ENCODE assay signal across 11 cellular contexts in genomic region chr12:49783917-49784676, GRCh38. TPM values are rescaled to one million over a fixed set of nuclear protein-coding genes. Genes with fewer than 3 reads are reported as not detected.
DNase-seq lines count a peak whose midpoint lies in the region; ATAC-seq and TF ChIP-seq lines count a peak whose summit lies in the region.
"Had no signal": no experiment of that assay in that cellular context is flagged by ENCODE, and none has a peak within 500 bp of the region (broad histone marks: within the 10 kb centered on the region; RNA-seq: fewer than 3 reads in every experiment).

No MANE protein-coding gene starts in this region.

- ATAC-seq in SK-N-SH treated with all-trans-retinoic acid at 6 μM for 48 hours: peak; percentile 55
- peak; percentile 58 for ATAC-seq in gastroesophageal sphincter
- ATAC-seq in activated T-helper 17 cell treated with anti-CD3 and anti-CD28 coated beads, Interleukin-2, amount 50 U/mL, for 72 hours (replicated peaks): no peak
- ATAC-seq: body of pancreas had no signal

- no peaks in the 10 kb centered on the region for H3K9me3 ChIP-seq in gastroesophageal sphincter
- H3K9me3 ChIP-seq: body of pancreas had no signal

- DNase-seq in ELR (ENCODE audit: low read depth) (peak; percentile 27), renal cortical epithelial cell (ENCODE audit: low read depth) (peak; percentile 11), putamen (ENCODE audit: low spot score) (no peak)
- DNase-seq in activated T-cell treated with anti-CD3 and anti-CD28 coated beads, Interleukin-2, amount 50 U/mL, for 24 hours: no peak
- no peak for DNase-seq in stimulated activated CD4-positive, alpha-beta T cell treated with anti-CD3 and anti-CD28 coated beads, Interleukin-2, amount 100 ng/mL, for 24 hours
- DNase-seq: NCI-H524 had no signal

- no peak overlapping the region for H3K4me3 ChIP-seq in gastroesophageal sphincter
- H3K4me3 ChIP-seq: body of pancreas had no signal

- no peaks in the 10 kb centered on the region for H3K27me3 ChIP-seq in gastroesophageal sphincter
- H3K27me3 ChIP-seq: body of pancreas had no signal

- no peak for TF ChIP-seq POLR2A in gastroesophageal sphincter (IDR thresholded peaks at IDR 0.05)

- H3K4me1 ChIP-seq in gastroesophageal sphincter: peaks cover 0 to 22% (median 5%) of the 10 kb centered on the region in 3 donors
- H3K4me1 ChIP-seq: body of pancreas had no signal

- peaks cover 28% of the 10 kb centered on the region for H3K27me3 Mint-ChIP-seq in activated T-cell treated with anti-CD3 and anti-CD28 coated beads, Interleukin-2, amount 50 U/mL, for 24 hours
- peaks cover 40% of the 10 kb centered on the region for H3K27me3 Mint-ChIP-seq in activated T-helper 17 cell treated with anti-CD3 and anti-CD28 coated beads, Interleukin-2, amount 50 U/mL, for 72 hours

- TF ChIP-seq CTCF in gastroesophageal sphincter (IDR thresholded peaks at IDR 0.05): no peak

- no peak overlapping the region for H3K27ac ChIP-seq in gastroesophageal sphincter
- H3K27ac ChIP-seq: body of pancreas, VCaP had no signal

- no peaks in the 10 kb centered on the region for H3K4me1 Mint-ChIP-seq in activated T-cell treated with anti-CD3 and anti-CD28 coated beads, Interleukin-2, amount 50 U/mL, for 24 hours (ENCODE audit: low read depth)
- H3K4me1 Mint-ChIP-seq in activated T-helper 17 cell treated with anti-CD3 and anti-CD28 coated beads, Interleukin-2, amount 50 U/mL, for 72 hours: no peaks in the 10 kb centered on the region

- WGBS in gastroesophageal sphincter (ENCODE audit: low coverage in 1 of 2), 2 donors: 23 to 33% methylated on average over 3 to 5 of the region's 7 CpGs

- H3K27ac Mint-ChIP-seq in activated T-cell treated with anti-CD3 and anti-CD28 coated beads, Interleukin-2, amount 50 U/mL, for 24 hours: no peak overlapping the region
- no peak overlapping the region for H3K27ac Mint-ChIP-seq in activated T-helper 17 cell treated with anti-CD3 and anti-CD28 coated beads, Interleukin-2, amount 50 U/mL, for 72 hours

- no peaks in the 10 kb centered on the region for H3K9me3 Mint-ChIP-seq in activated T-cell treated with anti-CD3 and anti-CD28 coated beads, Interleukin-2, amount 50 U/mL, for 24 hours
- H3K9me3 Mint-ChIP-seq in activated T-helper 17 cell treated with anti-CD3 and anti-CD28 coated beads, Interleukin-2, amount 50 U/mL, for 72 hours: peaks cover 5% of the 10 kb centered on the region

- H3K4me3 Mint-ChIP-seq in activated T-cell treated with anti-CD3 and anti-CD28 coated beads, Interleukin-2, amount 50 U/mL, for 24 hours: no peak overlapping the region
- no peak overlapping the region for H3K4me3 Mint-ChIP-seq in activated T-helper 17 cell treated with anti-CD3 and anti-CD28 coated beads, Interleukin-2, amount 50 U/mL, for 72 hours

- H3K36me3 Mint-ChIP-seq in activated T-cell treated with anti-CD3 and anti-CD28 coated beads, Interleukin-2, amount 50 U/mL, for 24 hours (ENCODE audit: low read depth): no peaks in the 10 kb centered on the region
- H3K36me3 Mint-ChIP-seq in activated T-helper 17 cell treated with anti-CD3 and anti-CD28 coated beads, Interleukin-2, amount 50 U/mL, for 72 hours (ENCODE audit: low read depth): no peaks in the 10 kb centered on the region

- TF ChIP-seq EP300 in gastroesophageal sphincter (IDR thresholded peaks at IDR 0.05): no peak

- peaks cover 0 to 7% of the 10 kb centered on the region in 2 donors for H3K36me3 ChIP-seq in gastroesophageal sphincter

TF ChIP-seq in SK-N-SH treated with all-trans-retinoic acid at 6 μM for 48 hours, 23 proteins besides CTCF, POLR2A, EP300 and RAD21:
- TF ChIP-seq TOX (CRISPR knock-in tag; IDR thresholded peaks at IDR 0.05; ENCODE audit: borderline replicate concordance): no peak
TF ChIP-seq in SK-N-SH treated with all-trans-retinoic acid at 6 μM for 48 hours: peak in this region for 0.

RNA-seq across cellular contexts. Expression of gene TMBIM6, which starts 42.7 kb away (rescaled TPM):
- total RNA-seq in gastroesophageal sphincter (100 to 1,000 TPM; 251 to 408 (median 329) TPM), renal cortical epithelial cell (496 and 679 TPM in 2 replicates)
- 100 to 1,000 TPM; 407 to 411 TPM for total RNA-seq in activated T-helper 17 cell treated with anti-CD3 and anti-CD28 coated beads, Interleukin-2, amount 50 U/mL, for 72 hours

RNA-seq across cellular contexts. Expression of gene NCKAP5L, which starts 44.1 kb away (rescaled TPM):
- total RNA-seq in gastroesophageal sphincter (10 to 100 TPM; 15.3 to 27.5 (median 19.0) TPM), renal cortical epithelial cell (6.6 and 25.4 TPM in 2 replicates)
- 1 to 10 TPM; 1.2 to 2.4 TPM for total RNA-seq in activated T-helper 17 cell treated with anti-CD3 and anti-CD28 coated beads, Interleukin-2, amount 50 U/mL, for 72 hours

RNA-seq across cellular contexts. Expression of gene BCDIN3D, which starts 58.8 kb away (rescaled TPM):
- total RNA-seq in gastroesophageal sphincter (1 to 10 TPM; 2.6 to 4.7 (median 3.4) TPM), renal cortical epithelial cell (4.0 and 4.3 TPM in 2 replicates)
- total RNA-seq in activated T-helper 17 cell treated with anti-CD3 and anti-CD28 coated beads, Interleukin-2, amount 50 U/mL, for 72 hours: 1 to 10 TPM; 3.4 to 5.1 TPM

Comparison
In these comparisons a context has a peak if more than half of its experiments do, and no peak if none do; other contexts are left out.
1. DNase-seq: peak in ELR (single experiment) and renal cortical epithelial cell (single experiment); none in activated T-cell treated with anti-CD3 and anti-CD28 coated beads, Interleukin-2, amount 50 U/mL, for 24 hours (single experiment), putamen (single experiment) and stimulated activated CD4-positive, alpha-beta T cell treated with anti-CD3 and anti-CD28 coated beads, Interleukin-2, amount 100 ng/mL, for 24 hours (0 of 2).